ENCODE assay signal across 8 cellular contexts in genomic region chr3:38521391-38521987, GRCh38. TPM values are rescaled to one million over a fixed set of nuclear protein-coding genes. Genes with fewer than 3 reads are reported as not detected.
DNase-seq lines count a peak whose midpoint lies in the region; ATAC-seq and TF ChIP-seq lines count a peak whose summit lies in the region.

No MANE protein-coding gene starts in this region.

- TF ChIP-seq RAD21 in IMR-90 (IDR thresholded peaks at IDR 0.05; ENCODE audit: low read length): peak; percentile 75

- H3K9ac ChIP-seq in IMR-90 (ENCODE audit: low read depth, low read length): no peak overlapping the region

- H3K9me2 ChIP-seq in OCI-LY7 (ENCODE audit: insufficient read depth, low read length): no peaks in the 10 kb centered on the region

- H3K4me1 ChIP-seq in IMR-90 (ENCODE audit: control insufficient read depth, insufficient read depth, low read length): peaks cover 5% of the 10 kb centered on the region
- no peaks in the 10 kb centered on the region for H3K4me1 ChIP-seq in OCI-LY7 (ENCODE audit: insufficient read depth, low read length, poor library complexity, severe bottlenecking)
- H3K4me1 ChIP-seq in suprapubic skin: no peaks in the 10 kb centered on the region

- ATAC-seq in IMR-90 (ENCODE audit: low read depth) (peak; percentile 67), GM18505 (IDR thresholded peaks at IDR 0.05; ENCODE audit: unreplicated experiment) (no peak)

- H4K8ac ChIP-seq in IMR-90 (ENCODE audit: low read depth in 2 of 2, low read length in 2 of 2): no peak overlapping the region

- POLR2A ChIA-PET in IMR-90 (lab: Charles Lee; ENCODE audit: unreplicated experiment): no interaction called here
- POLR2A ChIA-PET in OCI-LY7 (lab: Charles Lee): interaction anchor here (0.9 to 1.3 kb wide), 3 partner anchors 14 to 374 kb away, joined by 3 read pairs; no protein-coding TSS in a partner anchor

- H4K20me1 ChIP-seq in IMR-90 (ENCODE audit: insufficient read depth, low read length) (no peaks in the 10 kb centered on the region), OCI-LY7 (ENCODE audit: insufficient read depth, low read length) (no peaks in the 10 kb centered on the region)

- TF ChIP-seq CTCF in GM12865 (IDR thresholded peaks at IDR 0.05; ENCODE audit: insufficient read depth, low read depth, low read length, missing control alignments): peak; percentile 88
- TF ChIP-seq CTCF in IMR-90 (conservative IDR thresholded peaks at IDR 0.05; ENCODE audit: low read depth, low read length): peak; percentile 84
- peak; percentile 96 for TF ChIP-seq CTCF in OCI-LY7 (conservative IDR thresholded peaks at IDR 0.05; ENCODE audit: low read length)
- peak; percentile 87 to 91 (median 87) for TF ChIP-seq CTCF in nephron (IDR thresholded peaks at IDR 0.05; ENCODE audit: unreplicated experiment in 3 of 3)
- TF ChIP-seq CTCF in suprapubic skin (IDR thresholded peaks at IDR 0.05): peak; percentile 84 to 87

- H3K9me3 ChIP-seq in IMR-90 (ENCODE audit: control insufficient read depth, insufficient read depth, low read length) (no peaks in the 10 kb centered on the region), OCI-LY7 (ENCODE audit: low read length) (no peaks in the 10 kb centered on the region), suprapubic skin (no peaks in the 10 kb centered on the region)

- CTCF ChIA-PET in IMR-90 (lab: Yijun Ruan, JAX): interaction anchor here (0.6 to 5.1 kb wide), 22 partner anchors 8 to 949 kb away, joined by 3 to 32 read pairs (median 5); partner anchors contain the start of gene EXOG
- CTCF ChIA-PET in OCI-LY7 (lab: Charles Lee; ENCODE audit: unreplicated experiment): interaction anchor here (0.6 to 1.2 kb wide), 2 partner anchors 13 to 25 kb away, joined by 3 to 4 read pairs; partner anchors contain the start of gene EXOG

- no peak overlapping the region for H3K14ac ChIP-seq in IMR-90 (replicated peaks; ENCODE audit: low read depth, low read length)

- in situ Hi-C loops in IMR-90 (cut with MboI; ENCODE audit: low sequenced_read_pairs): loop anchor here (5.0 to 10.0 kb wide), 2 partner anchors 321 to 473 kb away; no protein-coding TSS in a partner anchor

- no peak for TF ChIP-seq EP300 in suprapubic skin (IDR thresholded peaks at IDR 0.05)

- H3K9me3 Mint-ChIP-seq in nephron: no peaks in the 10 kb centered on the region

- H4K91ac ChIP-seq in IMR-90 (ENCODE audit: insufficient read depth, low read depth, low read length): no peak overlapping the region

- intact Hi-C loops in IMR-90 (cut with micrococcal nuclease) (loop anchor here (1.0 to 10.0 kb wide), 6 partner anchors 130 to 509 kb away; no protein-coding TSS in a partner anchor), OCI-LY7 (cut with micrococcal nuclease; ENCODE audit: unreplicated experiment) (loop anchor here (1.0 to 5.0 kb wide), 2 partner anchors 134 to 476 kb away; no protein-coding TSS in a partner anchor)

- peak; percentile 77 for DNase-seq in GM12865 (ENCODE audit: low read depth)
- peak; percentile 75 for DNase-seq in IMR-90
- peak; percentile 68 for DNase-seq in OCI-LY7 (ENCODE audit: low spot score)
- DNase-seq in activated T-cell treated with anti-CD3 and anti-CD28 coated beads for 48 hours (ENCODE audit: low read depth): peak; percentile 8
- DNase-seq in fibroblast of gingiva (ENCODE audit: low read depth): peak; percentile 45
- no peak for DNase-seq in suprapubic skin (ENCODE audit: low spot score in 2 of 2)

- H3K27me3 ChIP-seq in IMR-90 (ENCODE audit: control insufficient read depth, insufficient read depth, low read length) (no peaks in the 10 kb centered on the region), suprapubic skin (no peaks in the 10 kb centered on the region)

- BruUV-seq in IMR-90 (replicated peaks; lab: Mats Ljungman, UMichigan): no TSS peak
- BruUV-seq in OCI-LY7 (replicated peaks; lab: Mats Ljungman, UMichigan): no TSS peak

- 0% methylated on average over 3 of the region's 5 CpGs; no CpG with 5 or more reads in 1 of the 2 experiments for WGBS in IMR-90 (ENCODE audit: extremely low coverage in 2 of 2, insufficient read length in 1 of 2), 2 experiments
- 2% methylated on average over 5 of the region's 5 CpGs for WGBS in suprapubic skin

- H3K18ac ChIP-seq in IMR-90 (ENCODE audit: low read depth, low read length): no peak overlapping the region

- H2AK5ac ChIP-seq in IMR-90 (ENCODE audit: low read depth, low read length): no peak overlapping the region

- H3K27ac Mint-ChIP-seq in nephron: no peak overlapping the region

- no peaks in the 10 kb centered on the region; the same call in 1 of the 2 replicates for H3K9me1 ChIP-seq in IMR-90 (ENCODE audit: insufficient read depth, low read length)

- no peaks in the 10 kb centered on the region for H3K79me2 ChIP-seq in OCI-LY7 (ENCODE audit: insufficient read depth, low read depth, low read length)

- H3K4me3 ChIP-seq in GM12865 (ENCODE audit: low read depth, low read length) (no peak overlapping the region), IMR-90 (ENCODE audit: insufficient read depth, low read depth, low read length) (no peak overlapping the region), OCI-LY7 (ENCODE audit: low read depth, low read length, poor library complexity, severe bottlenecking) (no peak overlapping the region), suprapubic skin (no peak overlapping the region)

- H2AFZ ChIP-seq in IMR-90 (replicated peaks; ENCODE audit: low read length, poor library complexity): no peak overlapping the region
- no peak overlapping the region for H2AFZ ChIP-seq in OCI-LY7 (ENCODE audit: low read length)

- dilution Hi-C loops in IMR-90 (cut with HindIII; ENCODE audit: low sequenced_read_pairs, unreplicated experiment): no loop called here

- no peak overlapping the region for H3K4ac ChIP-seq in IMR-90 (ENCODE audit: low read depth, low read length)

- H3K79me1 ChIP-seq in IMR-90 (ENCODE audit: low read depth in 1 of 2, low read length in 2 of 2): peaks cover 3% of the 10 kb centered on the region in 2 experiments; a peak in 2 of 4 replicates

- no peak overlapping the region for H2BK120ac ChIP-seq in IMR-90 (ENCODE audit: low read depth, low read length)

- no peak overlapping the region for H3K56ac ChIP-seq in IMR-90 (ENCODE audit: extremely low read depth, insufficient read depth, low read length)

- no peak overlapping the region for H2BK20ac ChIP-seq in IMR-90 (ENCODE audit: low read depth, low read length)

- TF ChIP-seq POLR2A in IMR-90 (IDR thresholded peaks at IDR 0.05; ENCODE audit: low read depth, low read length) (no peak), suprapubic skin (IDR thresholded peaks at IDR 0.05) (no peak), GM18505 (IDR thresholded peaks at IDR 0.05; ENCODE audit: borderline replicate concordance, extremely low read depth, insufficient read depth, insufficient read length) (no peak)

- peaks cover 5% of the 10 kb centered on the region; the same call in 1 of the 2 replicates for H3K36me3 ChIP-seq in IMR-90 (ENCODE audit: control insufficient read depth, insufficient read depth, low read length)
- peaks cover 65% of the 10 kb centered on the region for H3K36me3 ChIP-seq in OCI-LY7 (ENCODE audit: insufficient read depth, low read length)
- H3K36me3 ChIP-seq in suprapubic skin: peaks cover 18% of the 10 kb centered on the region

- H4K5ac ChIP-seq in IMR-90 (ENCODE audit: low read depth, low read length): no peak overlapping the region

- no peak overlapping the region for H2AK9ac ChIP-seq in IMR-90 (replicated peaks; ENCODE audit: low read depth, low read length, poor library complexity)

- no peak overlapping the region for H2BK5ac ChIP-seq in IMR-90 (ENCODE audit: low read depth, low read length, poor library complexity, severe bottlenecking)

- H2BK15ac ChIP-seq in IMR-90 (ENCODE audit: low read depth, low read length): no peak overlapping the region

- H3K23ac ChIP-seq in IMR-90 (ENCODE audit: low read depth, low read length): no peak overlapping the region

- H3K27me3 Mint-ChIP-seq in nephron (ENCODE audit: low read depth): no peaks in the 10 kb centered on the region

- H3K4me1 Mint-ChIP-seq in nephron: peaks cover 11% of the 10 kb centered on the region

- H3K4me2 ChIP-seq in IMR-90 (ENCODE audit: low read depth, low read length) (no peak overlapping the region), OCI-LY7 (ENCODE audit: low read length) (no peak overlapping the region)

- peaks cover 48% of the 10 kb centered on the region for H3K36me3 Mint-ChIP-seq in nephron (ENCODE audit: low read depth)

- no peak overlapping the region for H3K4me3 Mint-ChIP-seq in nephron

- H3K27ac ChIP-seq in IMR-90 (ENCODE audit: insufficient read depth, low read length) (no peak overlapping the region), OCI-LY7 (ENCODE audit: low read depth, low read length, poor library complexity, severe bottlenecking) (no peak overlapping the region), suprapubic skin (no peak overlapping the region)

TF ChIP-seq in IMR-90, 13 proteins besides CTCF, POLR2A, EP300 and RAD21:
- TF ChIP-seq BHLHE40 (IDR thresholded peaks at IDR 0.05; ENCODE audit: low read depth, low read length) (no peak), MXI1 (IDR thresholded peaks at IDR 0.05; ENCODE audit: borderline replicate concordance, low read depth, low read length) (no peak), SMC3 (IDR thresholded peaks at IDR 0.05; ENCODE audit: low read depth, low read length) (peak; percentile 78), MAZ (IDR thresholded peaks at IDR 0.05; ENCODE audit: borderline replicate concordance, low read depth, low read length) (no peak), RFX5 (IDR thresholded peaks at IDR 0.05; ENCODE audit: low read depth, low read length) (no peak), CEBPB (IDR thresholded peaks at IDR 0.05; ENCODE audit: low read depth, low read length) (no peak), FOS (IDR thresholded peaks at IDR 0.05; ENCODE audit: low read depth, low read length) (no peak)
- TF ChIP-seq, protein P1, sequence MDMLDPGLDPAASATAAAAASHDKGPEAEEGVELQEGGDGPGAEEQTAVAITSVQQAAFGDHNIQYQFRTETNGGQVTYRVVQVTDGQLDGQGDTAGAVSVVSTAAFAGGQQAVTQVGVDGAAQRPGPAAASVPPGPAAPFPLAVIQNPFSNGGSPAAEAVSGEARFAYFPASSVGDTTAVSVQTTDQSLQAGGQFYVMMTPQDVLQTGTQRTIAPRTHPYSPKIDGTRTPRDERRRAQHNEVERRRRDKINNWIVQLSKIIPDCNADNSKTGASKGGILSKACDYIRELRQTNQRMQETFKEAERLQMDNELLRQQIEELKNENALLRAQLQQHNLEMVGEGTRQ (IDR thresholded peaks at IDR 0.05; ENCODE audit: low read depth, low read length): no peak

RNA-seq across cellular contexts. Expression of gene EXOG, which starts 25.3 kb away (rescaled TPM):
- total RNA-seq in IMR-90 (2012; rRNA removed) (10.2 and 12.8 TPM in 2 replicates), OCI-LY7 (2022) (41.2 and 42.3 TPM in 2 replicates), suprapubic skin (1 to 10 TPM; 1.4 to 3.9 (median 2.3) TPM)
- 12.1 and 15.0 TPM in 2 replicates for polyA plus RNA-seq in IMR-90 (2012; rRNA removed)
- polyA plus RNA-seq in IMR-90 (2012; cell fraction: cytosol; rRNA removed): 2.5 and 6.0 TPM in 2 replicates
- polyA plus RNA-seq in IMR-90 (2012; cell fraction: nucleus; rRNA removed; ENCODE audit: low replicate concordance): 7.5 and 53.5 TPM in 2 replicates
- 15.8 and 30.7 TPM in 2 replicates for total RNA-seq in OCI-LY7 (2014; rRNA removed; shearing (Covaris generic))

Comparison
In these comparisons a context has a peak if more than half of its experiments do, and no peak if none do; other contexts are left out.
1. DNase-seq: peak in GM12865 (single experiment), IMR-90 (single experiment), OCI-LY7 (single experiment), activated T-cell treated with anti-CD3 and anti-CD28 coated beads for 48 hours (single experiment) and fibroblast of gingiva (single experiment); none in suprapubic skin (0 of 2).
2. Peak in every context shown above with its lines, with median percentiles within 50 percentile points of each other: CTCF ChIP-seq.